29 cellular contexts compared by ENCODE assay signal in the genomic region with DNA sequence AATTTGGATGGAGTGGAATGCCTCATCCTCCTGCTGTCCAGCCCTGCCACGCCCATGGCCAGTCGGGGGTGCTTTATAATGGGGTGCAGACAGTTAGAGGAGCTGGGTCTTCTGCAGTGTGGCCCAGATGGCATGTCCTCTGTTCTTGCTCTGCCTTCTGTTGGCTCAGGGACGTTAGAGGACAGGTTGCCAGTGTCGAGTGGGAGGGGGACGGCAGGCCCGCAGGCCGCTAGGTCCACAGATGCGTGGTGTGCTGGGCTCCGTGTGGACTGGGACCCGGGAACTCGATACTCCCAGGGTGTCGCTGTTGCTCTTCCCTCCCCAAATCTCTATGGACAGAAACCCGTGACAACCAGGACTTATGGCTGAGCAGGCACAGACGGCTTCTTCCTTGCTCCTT. TPM values are rescaled to one million over a fixed set of nuclear protein-coding genes. Genes with fewer than 3 reads are reported as not detected.
"Had no signal": no experiment of that assay in that cellular context is flagged by ENCODE, and none has a peak within 500 bp of the region (broad histone marks: within the 10 kb centered on the region; RNA-seq: fewer than 3 reads in every experiment).

No MANE protein-coding gene starts in this region.

- H3K27ac Mint-ChIP-seq: activated CD4-positive, alpha-beta memory T cell treated with anti-CD3 and anti-CD28 coated beads, Interleukin-2, amount 10 ng/mL, durations not matched to agents 7 days and 5 days; activated CD4-positive, alpha-beta T cell treated with anti-CD3 and anti-CD28 coated beads for 36 hours; activated naive CD4-positive, alpha-beta T cell treated with anti-CD3 and anti-CD28 coated beads for 36 hours; activated naive CD8-positive, alpha-beta T cell; brain had no signal

- DNase-seq: activated CD4-positive, alpha-beta T cell treated with anti-CD3 and anti-CD28 coated beads for 36 hours; activated CD4-positive, alpha-beta T cell treated with anti-CD3 and anti-CD28 coated beads, Interleukin-2, amount 50 U/mL, for 1 hour; activated naive CD4-positive, alpha-beta T cell treated with anti-CD3 and anti-CD28 coated beads for 36 hours; activated T-cell treated with anti-CD3 and anti-CD28 coated beads for 4 hours; amygdala; IMR-90; MG63; MV-4-11; NCI-H1092 treated with DMSO at 0.1 percent for 48 hours; NCI-H1417 treated with DMSO at 0.1 percent for 48 hours; NCI-H1694; NCI-H2029; NCI-H446; NCI-H524; OCI-M1; Right ventricle myocardium superior; RPMI8226; SJCRH30; SK-N-SH; T-helper 1 cell; WERI-Rb-1 had no signal

- H3K36me3 Mint-ChIP-seq: activated naive CD8-positive, alpha-beta T cell; brain had no signal

- H3K27me3 ChIP-seq: MG63 had no signal

- H3K27me3 Mint-ChIP-seq: activated CD4-positive, alpha-beta memory T cell treated with anti-CD3 and anti-CD28 coated beads, Interleukin-2, amount 10 ng/mL, durations not matched to agents 7 days and 5 days had no signal

- H3K36me3 ChIP-seq: SJCRH30, WERI-Rb-1 had no signal

- H3K4me3 ChIP-seq: MG63, SJCRH30 had no signal

- H3K4me3 Mint-ChIP-seq: activated CD4-positive, alpha-beta memory T cell treated with anti-CD3 and anti-CD28 coated beads, Interleukin-2, amount 10 ng/mL, durations not matched to agents 7 days and 5 days; activated CD4-positive, alpha-beta T cell treated with anti-CD3 and anti-CD28 coated beads for 36 hours; activated naive CD4-positive, alpha-beta T cell treated with anti-CD3 and anti-CD28 coated beads for 36 hours; activated naive CD8-positive, alpha-beta T cell; brain; central memory CD8-positive, alpha-beta T cell had no signal

- H3K9me3 Mint-ChIP-seq: activated naive CD4-positive, alpha-beta T cell treated with anti-CD3 and anti-CD28 coated beads for 36 hours; central memory CD8-positive, alpha-beta T cell had no signal

- H3K27ac ChIP-seq: KMS-11, SJCRH30, WERI-Rb-1 had no signal

- H3K9me3 ChIP-seq: MG63, SJCRH30, SK-N-SH had no signal

- ATAC-seq: activated CD4-positive, alpha-beta T cell treated with anti-CD3 and anti-CD28 coated beads for 36 hours; Panc1 had no signal

- H3K4me1 Mint-ChIP-seq: activated CD4-positive, alpha-beta memory T cell treated with anti-CD3 and anti-CD28 coated beads, Interleukin-2, amount 10 ng/mL, durations not matched to agents 7 days and 5 days; activated CD4-positive, alpha-beta T cell treated with anti-CD3 and anti-CD28 coated beads for 36 hours; brain; central memory CD8-positive, alpha-beta T cell had no signal

RNA-seq across cellular contexts. Expression of a gene that starts 33.3 kb away (rescaled TPM):
- total RNA-seq: activated CD8-positive, alpha-beta memory T cell treated with anti-CD3 and anti-CD28 coated beads for 36 hours; Right ventricle myocardium superior; T-helper 2 cell treated with Interferon-gamma antibody and Interleukin-4, amounts not matched to agents 100 ng/mL and 5 ng/mL, for 36 hours had no signal
